ENCODE assay signal across 20 cellular contexts in the genomic region with DNA sequence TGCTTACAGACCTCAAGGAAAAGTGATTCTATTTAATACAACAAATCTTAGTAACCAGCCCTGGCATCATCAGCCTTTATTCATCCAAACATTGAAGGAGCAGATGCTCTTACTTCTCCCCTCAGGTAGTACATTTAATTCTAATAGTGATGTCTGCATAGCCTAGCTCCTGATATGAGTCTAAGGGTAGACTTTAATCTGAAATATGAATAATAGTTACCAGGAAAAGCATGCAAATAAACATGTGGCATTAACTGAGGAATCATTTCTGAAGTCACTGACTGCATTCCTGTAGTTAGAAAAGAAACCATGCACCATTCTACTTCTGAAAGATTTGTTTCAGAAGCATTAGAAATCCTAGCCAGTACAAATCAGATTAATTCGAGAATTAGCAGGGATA. TPM values are rescaled to one million over a fixed set of nuclear protein-coding genes. Genes with fewer than 3 reads are reported as not detected.
DNase-seq lines count a peak whose midpoint lies in the region; ATAC-seq and FAIRE-seq lines count a peak whose summit lies in the region.
"Had no signal": no experiment of that assay in that cellular context is flagged by ENCODE, and none has a peak within 500 bp of the region (broad histone marks: within the 10 kb centered on the region; RNA-seq: fewer than 3 reads in every experiment).

No MANE protein-coding gene starts in this region.

- no peaks in the 10 kb centered on the region for H3K9me3 ChIP-seq in small intestine (ENCODE audit: control insufficient read depth, low read depth)
- H3K9me3 ChIP-seq in right cardiac atrium (ENCODE audit: control insufficient read depth, low read length), result no peaks in the 10 kb centered on the region
- H3K9me3 ChIP-seq: sigmoid colon had no signal

- H3K27ac ChIP-seq in small intestine (ENCODE audit: low read depth in 1 of 2, low read length in 1 of 2) (no peak overlapping the region), right cardiac atrium (ENCODE audit: low read length) (no peak overlapping the region)
- H3K27ac ChIP-seq: hepatocyte, KMS-11, sigmoid colon had no signal

- intact Hi-C loops in right cardiac atrium (cut with DNase I), result no loop called here

- H3K4me1 ChIP-seq in small intestine (ENCODE audit: control insufficient read depth in 2 of 2, insufficient read depth in 1 of 2, low read depth in 1 of 2, low read length in 1 of 2), result no peaks in the 10 kb centered on the region
- no peaks in the 10 kb centered on the region for H3K4me1 ChIP-seq in right cardiac atrium (ENCODE audit: control insufficient read depth, insufficient read depth, low read length)

- WGBS in small intestine, 3 donors, result 16 to 57% (median 35%) methylated on average over 1 of the region's 1 CpG
- WGBS in right cardiac atrium, result 48% methylated on average over 1 of the region's 1 CpG

- peak; percentile 50 for ATAC-seq in GM18519 (IDR thresholded peaks at IDR 0.05; ENCODE audit: low FRiP score, unreplicated experiment)
- peak; percentile 44 for ATAC-seq in GM19025 (IDR thresholded peaks at IDR 0.05; ENCODE audit: low read depth, unreplicated experiment)
- peak; percentile 49 for ATAC-seq in HG02759 (IDR thresholded peaks at IDR 0.05; ENCODE audit: unreplicated experiment)
- peak; percentile 43 for ATAC-seq in HG03442 (IDR thresholded peaks at IDR 0.05; ENCODE audit: unreplicated experiment)
- ATAC-seq in right cardiac atrium, result no peak
- ATAC-seq: left cardiac atrium, Right ventricle myocardium inferior had no signal

- FAIRE-seq in small intestine (lab: Jason Lieb, UNC), result no peak

- H3K36me3 ChIP-seq in small intestine (ENCODE audit: control insufficient read depth in 2 of 2, insufficient read depth in 2 of 2, low read length in 2 of 2), result no peaks in the 10 kb centered on the region
- H3K36me3 ChIP-seq: sigmoid colon had no signal

- H3K27me3 ChIP-seq in small intestine (ENCODE audit: control insufficient read depth in 2 of 2, insufficient read depth in 2 of 2, low read length in 2 of 2) (peaks cover 0 to 2% of the 10 kb centered on the region in 2 donors), right cardiac atrium (ENCODE audit: control insufficient read depth, insufficient read depth) (no peaks in the 10 kb centered on the region)
- H3K27me3 ChIP-seq: hepatocyte had no signal

- DNase-seq in small intestine (no peak), NCI-H1048 (lab: John Stamatoyannopoulos, UW) (no peak), right cardiac atrium (no peak), NCI-H2107 treated with DMSO at 0.1 percent for 48 hours (lab: John Stamatoyannopoulos, UW; ENCODE audit: unreplicated experiment) (no peak)
- DNase-seq: activated CD4-positive, CD25-positive, alpha-beta regulatory T cell; cerebellar nuclear complex; endodermal cell; GDM1; left cardiac atrium; NCI-H1105 treated with DMSO at 0.1 percent for 48 hours; sigmoid colon; stimulated activated CD4-positive, alpha-beta T cell treated with anti-CD3 and anti-CD28 coated beads, Interleukin-4, amount 100 ng/mL, for 24 hours; trophoblast cell had no signal

- H3K4me3 ChIP-seq in small intestine (ENCODE audit: low read depth in 1 of 2, low read length in 2 of 2) (no peak overlapping the region), right cardiac atrium (ENCODE audit: low read length) (no peak overlapping the region)
- H3K4me3 ChIP-seq: hepatocyte, sigmoid colon had no signal

RNA-seq across cellular contexts. Expression of a gene that starts 25.7 kb away (rescaled TPM):
- polyA plus RNA-seq in small intestine (10 to 100 TPM in 1 of 3 donors, 1 to 10 TPM in 2; 4.3 to 16.3 (median 7.4) TPM), right cardiac atrium (8.1 TPM)
- total RNA-seq in right cardiac atrium, result 10 to 100 TPM; 45.3 to 48.7 (median 46.6) TPM

RNA-seq across cellular contexts. Expression of a gene that starts 30.9 kb away (rescaled TPM):
- polyA plus RNA-seq in small intestine, result 1 to 10 TPM; 3.6 to 9.3 (median 5.1) TPM
- total RNA-seq in right cardiac atrium, result 10 to 100 TPM in 1 of 4 donors, 1 to 10 TPM in 3; 6.5 to 10.6 (median 7.7) TPM
- polyA plus RNA-seq in right cardiac atrium, result 5.6 TPM

Comparison
In these comparisons a context has a peak if more than half of its experiments do, and no peak if none do; other contexts are left out.
1. ATAC-seq: peak in GM18519 (single experiment), GM19025 (single experiment), HG02759 (single experiment) and HG03442 (single experiment); none in right cardiac atrium (0 of 2).